ENCODE assay signal across 23 cellular contexts in the genomic region with DNA sequence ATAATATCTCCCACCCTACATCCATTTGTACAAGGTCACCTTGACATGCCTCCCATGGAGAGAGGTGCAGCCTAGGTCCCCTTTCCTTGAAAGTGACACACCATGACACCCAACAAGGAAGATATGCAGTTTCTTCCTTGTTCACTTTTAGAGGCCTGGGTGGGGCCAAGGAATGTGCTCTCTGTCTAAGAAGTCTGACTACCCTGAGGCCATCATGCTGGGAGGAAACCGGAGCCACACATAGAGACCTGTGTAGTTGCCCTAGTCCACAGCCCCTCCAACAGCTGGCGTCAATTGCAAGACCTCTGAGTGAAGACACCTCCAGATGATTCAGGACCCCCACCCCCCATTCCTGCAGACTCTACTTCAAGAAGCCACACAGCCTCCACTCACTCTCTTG. TPM values are rescaled to one million over a fixed set of nuclear protein-coding genes. Genes with fewer than 3 reads are reported as not detected.
DNase-seq lines count a peak whose midpoint lies in the region; TF ChIP-seq lines count a peak whose summit lies in the region.
"Had no signal": no experiment of that assay in that cellular context is flagged by ENCODE, and none has a peak within 500 bp of the region (broad histone marks: within the 10 kb centered on the region; RNA-seq: fewer than 3 reads in every experiment).

No MANE protein-coding gene starts in this region.

- TF ChIP-seq CTCF in PC-9 (conservative IDR thresholded peaks at IDR 0.05) = no peak
- TF ChIP-seq CTCF in epithelial cell of esophagus (IDR thresholded peaks at IDR 0.05; ENCODE audit: insufficient read depth, low read depth, low read length, missing control alignments) = no peak
- TF ChIP-seq CTCF in colonic mucosa (IDR thresholded peaks at IDR 0.05) = no peak

- H3K4me2 ChIP-seq in PC-9 = no peak overlapping the region
- H3K4me2 ChIP-seq: GM23338 had no signal

- H3K36me3 ChIP-seq in PC-9 (ENCODE audit: low read depth) = peaks cover 27% of the 10 kb centered on the region
- H3K36me3 ChIP-seq in colonic mucosa = peaks cover 32% of the 10 kb centered on the region

- CTCF ChIA-PET in PC-9 (lab: Charles Lee) = no interaction called here

- H3K79me2 ChIP-seq in PC-9 (ENCODE audit: low read depth) = peaks cover 5% of the 10 kb centered on the region

- no peaks in the 10 kb centered on the region for H3K9me2 ChIP-seq in PC-9 (ENCODE audit: insufficient read depth)

- H3K27me3 ChIP-seq in PC-9 (ENCODE audit: insufficient read depth, low read depth) (no peaks in the 10 kb centered on the region), colonic mucosa (no peaks in the 10 kb centered on the region)

- peaks cover 5% of the 10 kb centered on the region; the same call in 1 of the 2 replicates for H3K4me1 ChIP-seq in PC-9 (replicated peaks; ENCODE audit: insufficient read depth)
- no peaks in the 10 kb centered on the region for H3K4me1 ChIP-seq in colonic mucosa

- no peak overlapping the region for H2AFZ ChIP-seq in PC-9
- H2AFZ ChIP-seq: GM23338 had no signal

- H3K9me3 ChIP-seq in PC-9 (ENCODE audit: insufficient read depth, low read depth) (no peaks in the 10 kb centered on the region), colonic mucosa (no peaks in the 10 kb centered on the region)

- peak; percentile 39 to 87 for DNase-seq in PC-9
- peak; percentile 60 for DNase-seq in epithelial cell of esophagus (ENCODE audit: low read depth)
- DNase-seq in kidney tubule cell (ENCODE audit: low spot score) = peak; percentile 48
- peak; percentile 68 for DNase-seq in posterior vena cava (ENCODE audit: low spot score)
- no peak for DNase-seq in colonic mucosa
- no peak for DNase-seq in stimulated activated naive CD4-positive, alpha-beta T cell (lab: John Stamatoyannopoulos, UW)
- no peak for DNase-seq in amniotic stem cell (lab: John Stamatoyannopoulos, UW)
- DNase-seq: GDM1, HCEC 1CT, KG1, NCI-H1092, NCI-H146, NCI-H2029 treated with DMSO at 0.1 percent for 48 hours, NCI-H2171, NCI-H446, NCI-H526, OCI-M1, SHP77 had no signal

- H4K20me1 ChIP-seq in PC-9 (ENCODE audit: insufficient read depth) = no peaks in the 10 kb centered on the region

- no TSS peak for BruUV-seq in PC-9 (replicated peaks; lab: Mats Ljungman, UMichigan)

- intact Hi-C loops in PC-9 (cut with micrococcal nuclease; ENCODE audit: unreplicated experiment) = no loop called here
- intact Hi-C loops in posterior vena cava (cut with DNase I) = loop anchor here in 1 of 2 donors (10.0 kb wide), 1 partner anchor 137 kb away; no protein-coding TSS in a partner anchor
- intact Hi-C loops in colonic mucosa (cut with DNase I) = no loop called here

- POLR2A ChIA-PET in PC-9 (lab: Charles Lee; ENCODE audit: unreplicated experiment) = no interaction called here

- H3K4me3 ChIP-seq in PC-9 (no peak overlapping the region), epithelial cell of esophagus (ENCODE audit: low read length) (no peak overlapping the region), colonic mucosa (no peak overlapping the region)
- H3K4me3 ChIP-seq: GM23338 had no signal

- H3F3A ChIP-seq in PC-9 (ENCODE audit: insufficient read depth, low read depth) = peaks cover 21% of the 10 kb centered on the region; the same call in 1 of the 2 replicates

- H3K9ac ChIP-seq in colonic mucosa (ENCODE audit: low read depth in 2 of 2, low read length in 2 of 2) = no peak overlapping the region

- no peak overlapping the region for H3K27ac ChIP-seq in PC-9
- H3K27ac ChIP-seq in colonic mucosa = no peak overlapping the region
- H3K27ac ChIP-seq: C4-2B had no signal

RNA-seq across cellular contexts. Expression of a gene that starts 11.0 kb away (rescaled TPM):
- total RNA-seq in PC-9 (2021) (2.7 and 4.1 TPM in 2 replicates), posterior vena cava (10 to 100 TPM; 42.4 to 44.6 TPM), colonic mucosa (1 to 10 TPM; 1.8 to 5.8 TPM)

RNA-seq across cellular contexts. Expression of a gene that starts 36.2 kb away (rescaled TPM):
- total RNA-seq in PC-9 (2021) (not detected in 2 replicates), posterior vena cava (not detected), colonic mucosa (not detected)
- total RNA-seq: A172, Daoy, GM23338, RPMI7951 had no signal

Comparison
In these comparisons a context has a peak if more than half of its experiments do, and no peak if none do; other contexts are left out.
1. DNase-seq: peak in PC-9 (2 of 2), epithelial cell of esophagus (single experiment), kidney tubule cell (single experiment) and posterior vena cava (single experiment); none in colonic mucosa (single experiment), stimulated activated naive CD4-positive, alpha-beta T cell (0 of 6) and amniotic stem cell (single experiment).